ENCODE assay signal across 1 cellular context in the genomic region with DNA sequence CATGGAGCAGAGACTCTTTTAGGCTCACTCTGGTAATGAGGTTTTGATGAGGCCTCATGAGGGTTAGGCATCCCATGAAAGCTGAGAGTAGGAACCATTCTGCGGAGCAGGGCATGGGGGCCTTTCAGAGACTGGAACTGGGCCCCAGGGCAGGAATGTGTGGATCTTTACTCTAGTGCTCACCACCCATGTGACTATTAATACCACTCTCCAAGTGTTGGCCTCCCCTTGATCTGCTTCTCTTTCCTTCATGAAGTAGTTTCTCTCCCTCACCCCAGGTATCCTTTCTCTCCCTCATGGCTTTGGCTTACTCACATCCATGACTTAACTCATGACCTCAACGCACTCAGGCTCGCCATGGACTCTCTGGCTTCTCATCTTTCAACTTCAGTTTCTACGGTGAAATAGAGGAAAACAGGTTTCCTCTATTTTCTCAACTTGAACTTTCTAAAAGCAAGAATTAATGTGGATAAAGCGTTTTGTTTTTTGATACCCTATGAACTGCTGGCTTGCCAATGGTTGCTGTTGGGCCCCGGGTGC.
TF ChIP-seq lines count a peak whose summit lies in the region.

No MANE protein-coding gene starts in this region.

TF ChIP-seq in GM23338, 12 proteins besides CTCF, POLR2A, EP300 and RAD21 (continued from another document):
- no peak for TF ChIP-seq ZNF114 (CRISPR knock-in tag; IDR thresholded peaks at IDR 0.05)
- TF ChIP-seq EZH2 (IDR thresholded peaks at IDR 0.05; ENCODE audit: low read depth, unreplicated experiment): no peak
- TF ChIP-seq, protein P1, sequence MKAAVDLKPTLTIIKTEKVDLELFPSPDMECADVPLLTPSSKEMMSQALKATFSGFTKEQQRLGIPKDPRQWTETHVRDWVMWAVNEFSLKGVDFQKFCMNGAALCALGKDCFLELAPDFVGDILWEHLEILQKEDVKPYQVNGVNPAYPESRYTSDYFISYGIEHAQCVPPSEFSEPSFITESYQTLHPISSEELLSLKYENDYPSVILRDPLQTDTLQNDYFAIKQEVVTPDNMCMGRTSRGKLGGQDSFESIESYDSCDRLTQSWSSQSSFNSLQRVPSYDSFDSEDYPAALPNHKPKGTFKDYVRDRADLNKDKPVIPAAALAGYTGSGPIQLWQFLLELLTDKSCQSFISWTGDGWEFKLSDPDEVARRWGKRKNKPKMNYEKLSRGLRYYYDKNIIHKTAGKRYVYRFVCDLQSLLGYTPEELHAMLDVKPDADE (IDR thresholded peaks at IDR 0.05): no peak
- TF ChIP-seq, protein P2, sequence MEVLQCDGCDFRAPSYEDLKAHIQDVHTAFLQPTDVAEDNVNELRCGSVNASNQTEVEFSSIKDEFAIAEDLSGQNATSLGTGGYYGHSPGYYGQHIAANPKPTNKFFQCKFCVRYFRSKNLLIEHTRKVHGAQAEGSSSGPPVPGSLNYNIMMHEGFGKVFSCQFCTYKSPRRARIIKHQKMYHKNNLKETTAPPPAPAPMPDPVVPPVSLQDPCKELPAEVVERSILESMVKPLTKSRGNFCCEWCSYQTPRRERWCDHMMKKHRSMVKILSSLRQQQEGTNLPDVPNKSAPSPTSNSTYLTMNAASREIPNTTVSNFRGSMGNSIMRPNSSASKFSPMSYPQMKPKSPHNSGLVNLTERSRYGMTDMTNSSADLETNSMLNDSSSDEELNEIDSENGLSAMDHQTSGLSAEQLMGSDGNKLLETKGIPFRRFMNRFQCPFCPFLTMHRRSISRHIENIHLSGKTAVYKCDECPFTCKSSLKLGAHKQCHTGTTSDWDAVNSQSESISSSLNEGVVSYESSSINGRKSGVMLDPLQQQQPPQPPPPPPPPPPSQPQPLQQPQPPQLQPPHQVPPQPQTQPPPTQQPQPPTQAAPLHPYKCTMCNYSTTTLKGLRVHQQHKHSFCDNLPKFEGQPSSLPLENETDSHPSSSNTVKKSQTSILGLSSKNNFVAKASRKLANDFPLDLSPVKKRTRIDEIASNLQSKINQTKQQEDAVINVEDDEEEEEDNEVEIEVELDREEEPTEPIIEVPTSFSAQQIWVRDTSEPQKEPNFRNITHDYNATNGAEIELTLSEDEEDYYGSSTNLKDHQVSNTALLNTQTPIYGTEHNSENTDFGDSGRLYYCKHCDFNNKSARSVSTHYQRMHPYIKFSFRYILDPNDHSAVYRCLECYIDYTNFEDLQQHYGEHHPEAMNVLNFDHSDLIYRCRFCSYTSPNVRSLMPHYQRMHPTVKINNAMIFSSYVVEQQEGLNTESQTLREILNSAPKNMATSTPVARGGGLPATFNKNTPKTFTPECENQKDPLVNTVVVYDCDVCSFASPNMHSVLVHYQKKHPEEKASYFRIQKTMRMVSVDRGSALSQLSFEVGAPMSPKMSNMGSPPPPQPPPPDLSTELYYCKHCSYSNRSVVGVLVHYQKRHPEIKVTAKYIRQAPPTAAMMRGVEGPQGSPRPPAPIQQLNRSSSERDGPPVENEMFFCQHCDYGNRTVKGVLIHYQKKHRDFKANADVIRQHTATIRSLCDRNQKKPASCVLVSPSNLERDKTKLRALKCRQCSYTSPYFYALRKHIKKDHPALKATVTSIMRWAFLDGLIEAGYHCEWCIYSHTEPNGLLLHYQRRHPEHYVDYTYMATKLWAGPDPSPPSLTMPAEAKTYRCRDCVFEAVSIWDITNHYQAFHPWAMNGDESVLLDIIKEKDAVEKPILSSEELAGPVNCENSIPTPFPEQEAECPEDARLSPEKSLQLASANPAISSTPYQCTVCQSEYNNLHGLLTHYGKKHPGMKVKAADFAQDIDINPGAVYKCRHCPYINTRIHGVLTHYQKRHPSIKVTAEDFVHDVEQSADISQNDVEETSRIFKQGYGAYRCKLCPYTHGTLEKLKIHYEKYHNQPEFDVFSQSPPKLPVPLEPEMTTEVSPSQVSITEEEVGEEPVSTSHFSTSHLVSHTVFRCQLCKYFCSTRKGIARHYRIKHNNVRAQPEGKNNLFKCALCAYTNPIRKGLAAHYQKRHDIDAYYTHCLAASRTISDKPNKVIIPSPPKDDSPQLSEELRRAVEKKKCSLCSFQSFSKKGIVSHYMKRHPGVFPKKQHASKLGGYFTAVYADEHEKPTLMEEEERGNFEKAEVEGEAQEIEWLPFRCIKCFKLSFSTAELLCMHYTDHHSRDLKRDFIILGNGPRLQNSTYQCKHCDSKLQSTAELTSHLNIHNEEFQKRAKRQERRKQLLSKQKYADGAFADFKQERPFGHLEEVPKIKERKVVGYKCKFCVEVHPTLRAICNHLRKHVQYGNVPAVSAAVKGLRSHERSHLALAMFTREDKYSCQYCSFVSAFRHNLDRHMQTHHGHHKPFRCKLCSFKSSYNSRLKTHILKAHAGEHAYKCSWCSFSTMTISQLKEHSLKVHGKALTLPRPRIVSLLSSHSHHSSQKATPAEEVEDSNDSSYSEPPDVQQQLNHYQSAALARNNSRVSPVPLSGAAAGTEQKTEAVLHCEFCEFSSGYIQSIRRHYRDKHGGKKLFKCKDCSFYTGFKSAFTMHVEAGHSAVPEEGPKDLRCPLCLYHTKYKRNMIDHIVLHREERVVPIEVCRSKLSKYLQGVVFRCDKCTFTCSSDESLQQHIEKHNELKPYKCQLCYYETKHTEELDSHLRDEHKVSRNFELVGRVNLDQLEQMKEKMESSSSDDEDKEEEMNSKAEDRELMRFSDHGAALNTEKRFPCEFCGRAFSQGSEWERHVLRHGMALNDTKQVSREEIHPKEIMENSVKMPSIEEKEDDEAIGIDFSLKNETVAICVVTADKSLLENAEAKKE (CRISPR knock-in tag; IDR thresholded peaks at IDR 0.05): no peak
- no peak for TF ChIP-seq JUNB (IDR thresholded peaks at IDR 0.05; ENCODE audit: unreplicated experiment)
